In genomic region chr17:43891851-43892671, GRCh38 we compare ENCODE assay signal across 21 cellular contexts. TPM values are rescaled to one million over a fixed set of nuclear protein-coding genes. Genes with fewer than 3 reads are reported as not detected.
DNase-seq lines count a peak whose midpoint lies in the region; ATAC-seq and TF ChIP-seq lines count a peak whose summit lies in the region.
"Had no signal": no experiment of that assay in that cellular context is flagged by ENCODE, and none has a peak within 500 bp of the region (broad histone marks: within the 10 kb centered on the region; RNA-seq: fewer than 3 reads in every experiment).

No MANE protein-coding gene starts in this region.

- H3K27me3 Mint-ChIP-seq in GM23338 (ENCODE audit: insufficient read depth, low read depth, poor library complexity), result no peaks in the 10 kb centered on the region
- H3K27me3 Mint-ChIP-seq: activated naive CD8-positive, alpha-beta T cell treated with anti-CD3 and anti-CD28 coated beads for 36 hours; brain had no signal

- no peak overlapping the region for H3K4me3 ChIP-seq in AG10803 (ENCODE audit: low read length)
- H3K4me3 ChIP-seq in GM23338, result peak overlapping the region; percentile 30
- no peak overlapping the region for H3K4me3 ChIP-seq in MM.1S (ENCODE audit: low read length)
- H3K4me3 ChIP-seq: right lobe of liver had no signal

- DNase-seq in AG10803 (ENCODE audit: low read depth), result peak; percentile 79
- DNase-seq in GM23338 (ENCODE audit: low spot score), result peak; percentile 53
- peak; percentile 33 for DNase-seq in cerebellar cortex (ENCODE audit: low spot score)
- peak; percentile 49 for DNase-seq in iPS-NIHi11 (ENCODE audit: low spot score)
- no peak for DNase-seq in stimulated activated naive CD4-positive, alpha-beta T cell (lab: John Stamatoyannopoulos, UW)
- DNase-seq in MM.1S, result no peak
- DNase-seq: activated CD4-positive, alpha-beta T cell treated with anti-CD3 and anti-CD28 coated beads for 36 hours; activated naive CD8-positive, alpha-beta T cell treated with anti-CD3 and anti-CD28 coated beads for 36 hours; activated T-cell treated with anti-CD3 and anti-CD28 coated beads, Interleukin-2, amount 50 U/mL, for 48 hours; EL; mammary epithelial cell; NCI-H146; occipital lobe; right lobe of liver; T-helper 1 cell had no signal

- no peaks in the 10 kb centered on the region; the same call in 1 of the 2 replicates for H3K79me2 ChIP-seq in GM23338 (replicated peaks; ENCODE audit: insufficient read depth)
- H3K79me2 ChIP-seq in MM.1S (ENCODE audit: low read length), result no peaks in the 10 kb centered on the region

- peak overlapping the region; percentile 71 for H3K4me2 ChIP-seq in GM23338
- H3K4me2 ChIP-seq in MM.1S (ENCODE audit: low read depth, low read length), result no peak overlapping the region

- peak overlapping the region; percentile 80 for H3K27ac ChIP-seq in GM23338 (ENCODE audit: low read depth)
- H3K27ac ChIP-seq in MM.1S (ENCODE audit: low read length), result no peak overlapping the region
- H3K27ac ChIP-seq: right lobe of liver had no signal

- H3K36me3 ChIP-seq in GM23338 (ENCODE audit: insufficient read depth), result no peaks in the 10 kb centered on the region
- no peaks in the 10 kb centered on the region for H3K36me3 ChIP-seq in MM.1S (replicated peaks; ENCODE audit: insufficient read depth, low read length)
- H3K36me3 ChIP-seq: right lobe of liver had no signal

- TF ChIP-seq CTCF in AG10803 (conservative IDR thresholded peaks at IDR 0.05; ENCODE audit: low read length) (no peak), GM23338 (conservative IDR thresholded peaks at IDR 0.05; ENCODE audit: low read depth in 2 of 2) (no peak), MM.1S (IDR thresholded peaks at IDR 0.05; ENCODE audit: low read length) (no peak)

- H3K9me2 ChIP-seq in GM23338 (ENCODE audit: insufficient read depth) (no peaks in the 10 kb centered on the region), MM.1S (replicated peaks; ENCODE audit: insufficient read depth, low read length) (no peaks in the 10 kb centered on the region)

- ATAC-seq in GM23338, result peak; percentile 91
- ATAC-seq in HG02588 (IDR thresholded peaks at IDR 0.05; ENCODE audit: unreplicated experiment), result no peak
- ATAC-seq: activated CD4-positive, alpha-beta T cell treated with anti-CD3 and anti-CD28 coated beads for 36 hours; right lobe of liver had no signal

- no peaks in the 10 kb centered on the region for H3K9me3 ChIP-seq in MM.1S (replicated peaks; ENCODE audit: insufficient read depth, low read length)
- H3K9me3 ChIP-seq: right lobe of liver had no signal

- H3K9ac ChIP-seq in MM.1S (ENCODE audit: low read length), result no peak overlapping the region

- H2AFZ ChIP-seq in GM23338 (no peak overlapping the region), MM.1S (ENCODE audit: low read length) (no peak overlapping the region)

- H3K9me3 Mint-ChIP-seq in GM23338, result no peaks in the 10 kb centered on the region; the same call in 2 of the 3 replicates
- H3K9me3 Mint-ChIP-seq: activated naive CD8-positive, alpha-beta T cell treated with anti-CD3 and anti-CD28 coated beads for 36 hours had no signal

- H3K4me3 Mint-ChIP-seq in GM23338, result peak overlapping the region; percentile 38; the same call in 2 of the 3 replicates
- H3K4me3 Mint-ChIP-seq: activated CD4-positive, alpha-beta T cell treated with anti-CD3 and anti-CD28 coated beads for 36 hours; activated naive CD8-positive, alpha-beta T cell treated with anti-CD3 and anti-CD28 coated beads for 36 hours; brain had no signal

- H3K36me3 Mint-ChIP-seq in GM23338 (ENCODE audit: low read depth), result peaks cover 34% of the 10 kb centered on the region
- H3K36me3 Mint-ChIP-seq: activated naive CD8-positive, alpha-beta T cell treated with anti-CD3 and anti-CD28 coated beads for 36 hours had no signal

- peaks cover 4% of the 10 kb centered on the region; the same call in 1 of the 2 replicates for H3F3A ChIP-seq in GM23338 (replicated peaks; ENCODE audit: low read depth)
- no peaks in the 10 kb centered on the region for H3F3A ChIP-seq in MM.1S (ENCODE audit: insufficient read depth, low read length)

- H3K27me3 ChIP-seq in GM23338 (ENCODE audit: insufficient read depth), result no peaks in the 10 kb centered on the region
- no peaks in the 10 kb centered on the region for H3K27me3 ChIP-seq in MM.1S (replicated peaks; ENCODE audit: insufficient read depth, low read length)
- H3K27me3 ChIP-seq: right lobe of liver had no signal

- H3K4me1 ChIP-seq in GM23338 (ENCODE audit: insufficient read depth), result peaks cover 28% of the 10 kb centered on the region
- H3K4me1 ChIP-seq in MM.1S (ENCODE audit: low read length), result no peaks in the 10 kb centered on the region
- H3K4me1 ChIP-seq: right lobe of liver had no signal

- H3K27ac Mint-ChIP-seq in GM23338, result peak overlapping the region; percentile 87
- H3K27ac Mint-ChIP-seq: activated CD4-positive, alpha-beta T cell treated with anti-CD3 and anti-CD28 coated beads for 36 hours; activated naive CD8-positive, alpha-beta T cell treated with anti-CD3 and anti-CD28 coated beads for 36 hours had no signal

- peaks cover 30% of the 10 kb centered on the region for H3K4me1 Mint-ChIP-seq in GM23338
- H3K4me1 Mint-ChIP-seq: activated CD4-positive, alpha-beta T cell treated with anti-CD3 and anti-CD28 coated beads for 36 hours; activated naive CD8-positive, alpha-beta T cell treated with anti-CD3 and anti-CD28 coated beads for 36 hours had no signal

- H4K20me1 ChIP-seq in GM23338 (replicated peaks; ENCODE audit: insufficient read depth), result no peaks in the 10 kb centered on the region; the same call in 1 of the 2 replicates
- H4K20me1 ChIP-seq in MM.1S (ENCODE audit: insufficient read depth, low read length), result no peaks in the 10 kb centered on the region

TF ChIP-seq in GM23338, 12 proteins besides CTCF, POLR2A, EP300 and RAD21:
- TF ChIP-seq ETS1 (IDR thresholded peaks at IDR 0.05) (no peak), ZNF331 (CRISPR knock-in tag; IDR thresholded peaks at IDR 0.05; ENCODE audit: low read depth) (no peak), ZNF114 (CRISPR knock-in tag; IDR thresholded peaks at IDR 0.05) (no peak), NANOG (IDR thresholded peaks at IDR 0.05; ENCODE audit: borderline replicate concordance) (0 out of 2 replicates have a peak, but pooled peaks have one; percentile 37)

RNA-seq across cellular contexts. Expression of gene MPP2, which starts 15.3 kb away (rescaled TPM):
- 20.7 and 21.0 TPM in 2 replicates for total RNA-seq in GM23338 (2014; rRNA removed; shearing (Covaris generic))
- 7.2 and 7.8 TPM in 2 replicates for polyA plus RNA-seq in GM23338 (2016; fragmentation: Nextera tagmentation; extraction: Ambion mirVana)

RNA-seq across cellular contexts. Expression of gene CD300LG, which starts 45.1 kb away (rescaled TPM):
- not detected in 2 replicates for total RNA-seq in GM23338 (2014; rRNA removed; shearing (Covaris generic))
- polyA plus RNA-seq in GM23338 (2016; fragmentation: Nextera tagmentation; extraction: Ambion mirVana), result not detected in 2 replicates
- total RNA-seq: activated CD4-positive, alpha-beta T cell treated with anti-CD3 and anti-CD28 coated beads for 36 hours; activated CD8-positive, alpha-beta memory T cell treated with anti-CD3 and anti-CD28 coated beads for 36 hours; activated naive CD8-positive, alpha-beta T cell treated with anti-CD3 and anti-CD28 coated beads for 36 hours; fibroblast of villous mesenchyme; kidney epithelial cell; mammary epithelial cell; occipital lobe; temporal lobe had no signal

RNA-seq across cellular contexts. Expression of gene PPY, which starts 50.2 kb away (rescaled TPM):
- not detected in 2 replicates for total RNA-seq in GM23338 (2014; rRNA removed; shearing (Covaris generic))
- polyA plus RNA-seq in GM23338 (2016; fragmentation: Nextera tagmentation; extraction: Ambion mirVana), result 0.94 TPM in 1 of 2 replicates, not detected in the other
- total RNA-seq: activated CD4-positive, alpha-beta T cell treated with anti-CD3 and anti-CD28 coated beads for 36 hours; activated CD8-positive, alpha-beta memory T cell treated with anti-CD3 and anti-CD28 coated beads for 36 hours; activated naive CD8-positive, alpha-beta T cell treated with anti-CD3 and anti-CD28 coated beads for 36 hours; fibroblast of villous mesenchyme; kidney epithelial cell; mammary epithelial cell; occipital lobe; right lobe of liver; temporal lobe had no signal
- polyA plus RNA-seq: mammary epithelial cell had no signal

RNA-seq across cellular contexts. Expression of gene MPP3, which starts 59.1 kb away (rescaled TPM):
- total RNA-seq in GM23338 (2014; rRNA removed; shearing (Covaris generic)), result 4.2 and 6.6 TPM in 2 replicates
- polyA plus RNA-seq in GM23338 (2016; fragmentation: Nextera tagmentation; extraction: Ambion mirVana), result 5.6 and 7.4 TPM in 2 replicates

Comparison
In these comparisons a context has a peak if more than half of its experiments do, and no peak if none do; other contexts are left out.
1. DNase-seq: peak in AG10803 (single experiment), GM23338 (single experiment), cerebellar cortex (single experiment) and iPS-NIHi11 (single experiment); none in stimulated activated naive CD4-positive, alpha-beta T cell (0 of 6) and MM.1S (single experiment).